9 cellular contexts compared by ENCODE assay signal in genomic region chr17:7997186-7997585, GRCh38. TPM values are rescaled to one million over a fixed set of nuclear protein-coding genes. Genes with fewer than 3 reads are reported as not detected.
DNase-seq lines count a peak whose midpoint lies in the region; ATAC-seq and TF ChIP-seq lines count a peak whose summit lies in the region.
"Had no signal": no experiment of that assay in that cellular context is flagged by ENCODE, and none has a peak within 500 bp of the region (broad histone marks: within the 10 kb centered on the region; RNA-seq: fewer than 3 reads in every experiment).

No MANE protein-coding gene starts in this region.

- DNase-seq in Daoy (ENCODE audit: low read depth): peak; percentile 18
- DNase-seq in NB4 (ENCODE audit: low read depth): peak; percentile 41
- peak; percentile 15 to 20 for DNase-seq in activated CD4-positive, alpha-beta T cell treated with anti-CD3 and anti-CD28 coated beads, Interleukin-2, amount 50 U/mL, for 4 hours
- no peak for DNase-seq in right cardiac atrium
- no peak for DNase-seq in cerebellum (ENCODE audit: low spot score)
- no peak for DNase-seq in NCI-H345 (lab: John Stamatoyannopoulos, UW)
- no peak for DNase-seq in activated CD8-positive, alpha-beta memory T cell treated with anti-CD3 and anti-CD28 coated beads for 24 hours

- peaks cover 1% of the 10 kb centered on the region for H3K4me1 ChIP-seq in right cardiac atrium (ENCODE audit: control insufficient read depth, insufficient read depth, low read length)

- ATAC-seq in right cardiac atrium: peak; percentile 56 to 63
- ATAC-seq in GM19035 (IDR thresholded peaks at IDR 0.05; ENCODE audit: unreplicated experiment): no peak

- H3K4me3 ChIP-seq in NB4 (ENCODE audit: low read depth, low read length) (no peak overlapping the region), right cardiac atrium (ENCODE audit: low read length) (no peak overlapping the region)

- intact Hi-C loops in right cardiac atrium (cut with DNase I): no loop called here

- no peaks in the 10 kb centered on the region for H3K9me3 ChIP-seq in right cardiac atrium (ENCODE audit: control insufficient read depth, low read length)

- H3K27ac ChIP-seq in right cardiac atrium (ENCODE audit: low read length): peak overlapping the region; percentile 59

- TF ChIP-seq POLR2A in NB4 (IDR thresholded peaks at IDR 0.05; ENCODE audit: extremely low read depth, insufficient read length): no peak

- no peaks in the 10 kb centered on the region for H3K27me3 ChIP-seq in right cardiac atrium (ENCODE audit: control insufficient read depth, insufficient read depth)

- no peak for TF ChIP-seq CTCF in NB4 (IDR thresholded peaks at IDR 0.05; ENCODE audit: low read depth, low read length)

- WGBS in right cardiac atrium: 20% methylated on average over 5 of the region's 5 CpGs

RNA-seq across cellular contexts. Expression of gene GUCY2D, which starts 5.2 kb away (rescaled TPM):
- under 0.01 TPM in 1 of 2 replicates, not detected in the other for total RNA-seq in Daoy (2014; rRNA removed; shearing (Covaris generic))
- total RNA-seq in right cardiac atrium (under 1 TPM in 3 of 4 donors, not detected in 1; 0.23 to 0.85 (median 0.31) TPM), cerebellum (not detected)
- polyA plus RNA-seq in right cardiac atrium: 0.09 TPM
- total RNA-seq: glomerular endothelial cell had no signal

RNA-seq across cellular contexts. Expression of gene ALOX15B, which starts 41.7 kb away (rescaled TPM):
- total RNA-seq in Daoy (2014; rRNA removed; shearing (Covaris generic)): not detected in 2 replicates
- total RNA-seq in right cardiac atrium: under 1 TPM; 0.25 to 0.68 (median 0.46) TPM
- 0.54 TPM for polyA plus RNA-seq in right cardiac atrium
- not detected for total RNA-seq in cerebellum
- total RNA-seq: glomerular endothelial cell had no signal

Comparison
In these comparisons a context has a peak if more than half of its experiments do, and no peak if none do; other contexts are left out.
1. DNase-seq: peak in Daoy (single experiment), NB4 (single experiment) and activated CD4-positive, alpha-beta T cell treated with anti-CD3 and anti-CD28 coated beads, Interleukin-2, amount 50 U/mL, for 4 hours (2 of 2); none in right cardiac atrium (0 of 3), cerebellum (single experiment), NCI-H345 (single experiment) and activated CD8-positive, alpha-beta memory T cell treated with anti-CD3 and anti-CD28 coated beads for 24 hours (single experiment).